Comparison of ENCODE assay signal across 9 cellular contexts in the genomic region with DNA sequence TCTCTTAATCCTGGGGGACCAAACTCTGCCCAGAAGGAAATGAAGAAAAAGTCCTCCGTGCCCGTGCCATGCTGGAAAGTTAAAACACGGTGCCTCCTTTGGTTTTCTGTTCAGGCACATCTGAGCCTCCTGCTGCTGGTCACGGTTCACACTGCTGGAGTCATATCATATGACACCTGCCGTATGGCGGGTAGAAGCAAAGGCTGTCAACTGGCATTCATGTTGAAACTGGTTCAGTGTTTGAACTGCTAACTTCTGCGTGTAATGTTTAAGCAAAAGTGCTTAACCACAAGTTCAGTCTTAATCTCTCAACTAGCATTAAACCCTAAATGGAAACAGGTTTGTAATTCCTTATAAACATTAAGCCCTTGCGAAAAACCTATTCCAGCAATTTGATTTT. TPM values are rescaled to one million over a fixed set of nuclear protein-coding genes. Genes with fewer than 3 reads are reported as not detected.
A peak's percentile ranks its signal among the peaks of the same experiment; 100 is the strongest.
DNase-seq lines count a peak whose midpoint lies in the region; ATAC-seq and TF ChIP-seq lines count a peak whose summit lies in the region.
"Had no signal": no experiment of that assay in that cellular context is flagged by ENCODE, and none has a peak within 500 bp of the region (broad histone marks: within the 10 kb centered on the region; RNA-seq: fewer than 3 reads in every experiment).

No MANE protein-coding gene starts in this region.

- POLR2A ChIA-PET in GM10248 (lab: Yijun Ruan, JAX), result no interaction called here

- H3K4me2 ChIP-seq in DOHH2 (ENCODE audit: low read length), result peak overlapping the region; percentile 51

- no peaks in the 10 kb centered on the region for H3K9me3 ChIP-seq in DOHH2 (ENCODE audit: control insufficient read depth, insufficient read depth, low read length)
- H3K9me3 ChIP-seq: upper lobe of left lung had no signal

- H3K36me3 ChIP-seq in DOHH2 (ENCODE audit: control insufficient read depth, low read length), result peaks cover 4% of the 10 kb centered on the region
- H3K36me3 ChIP-seq: upper lobe of left lung had no signal

- peaks cover 27% of the 10 kb centered on the region for H3K4me1 ChIP-seq in DOHH2 (ENCODE audit: control insufficient read depth, low read length)

- no peak overlapping the region for H3K27ac ChIP-seq in DOHH2 (ENCODE audit: low read depth, low read length)
- H3K27ac ChIP-seq: upper lobe of left lung had no signal

- peaks cover 3% of the 10 kb centered on the region; the same call in 1 of the 2 replicates for H4K20me1 ChIP-seq in DOHH2 (ENCODE audit: control insufficient read depth, insufficient read depth, low read depth, low read length)

- peak; percentile 35 for DNase-seq in NCI-H510A treated with DMSO at 0.1 percent for 48 hours (lab: John Stamatoyannopoulos, UW)
- peak; percentile 57 to 65 for DNase-seq in activated T-cell treated with anti-CD3 and anti-CD28 coated beads, Interleukin-2, amount 50 U/mL, for 48 hours
- DNase-seq in mucosa of gallbladder (ENCODE audit: low spot score), result peak; percentile 34
- DNase-seq in sciatic nerve (ENCODE audit: low spot score), result no peak
- no peak for DNase-seq in GM10248 (ENCODE audit: extremely low spot score)

- intact Hi-C loops in sciatic nerve (cut with DNase I), result no loop called here

- H3K79me2 ChIP-seq in DOHH2 (ENCODE audit: control insufficient read depth, low read length), result peaks cover 67% of the 10 kb centered on the region

- no peak overlapping the region for H3K4me3 ChIP-seq in DOHH2 (ENCODE audit: low read length)
- H3K4me3 ChIP-seq: upper lobe of left lung had no signal

- CTCF ChIA-PET in GM10248 (lab: Yijun Ruan, JAX), result no interaction called here

- no peaks in the 10 kb centered on the region for H3K27me3 ChIP-seq in DOHH2 (ENCODE audit: control insufficient read depth, low read length)
- H3K27me3 ChIP-seq: upper lobe of left lung had no signal

- ATAC-seq in sciatic nerve (no peak), GM18519 (IDR thresholded peaks at IDR 0.05; ENCODE audit: low FRiP score, unreplicated experiment) (no peak), HG03139 (IDR thresholded peaks at IDR 0.05; ENCODE audit: unreplicated experiment) (no peak)

- H3K9me2 ChIP-seq in DOHH2 (replicated peaks; ENCODE audit: control insufficient read depth, low read length), result no peaks in the 10 kb centered on the region

- TF ChIP-seq CTCF in DOHH2 (IDR thresholded peaks at IDR 0.05; ENCODE audit: low read depth, low read length, poor library complexity, severe bottlenecking) (no peak), GM10248 (IDR thresholded peaks at IDR 0.05; ENCODE audit: control extremely low read depth, extremely low read depth, low read depth, missing control alignments) (no peak)

- H3F3A ChIP-seq in DOHH2 (ENCODE audit: control insufficient read depth, insufficient read depth), result no peaks in the 10 kb centered on the region

RNA-seq across cellular contexts. Expression of a gene that starts 3.1 kb away (rescaled TPM):
- 47.9 TPM for total RNA-seq in mucosa of gallbladder
- total RNA-seq in sciatic nerve, result 19.0 TPM

Comparison
In these comparisons a context has a peak if more than half of its experiments do, and no peak if none do; other contexts are left out.
1. DNase-seq: peak in NCI-H510A treated with DMSO at 0.1 percent for 48 hours (single experiment), activated T-cell treated with anti-CD3 and anti-CD28 coated beads, Interleukin-2, amount 50 U/mL, for 48 hours (2 of 2) and mucosa of gallbladder (single experiment); none in sciatic nerve (single experiment) and GM10248 (single experiment).